Comparison of ENCODE assay signal across 1 cellular context in the genomic region with DNA sequence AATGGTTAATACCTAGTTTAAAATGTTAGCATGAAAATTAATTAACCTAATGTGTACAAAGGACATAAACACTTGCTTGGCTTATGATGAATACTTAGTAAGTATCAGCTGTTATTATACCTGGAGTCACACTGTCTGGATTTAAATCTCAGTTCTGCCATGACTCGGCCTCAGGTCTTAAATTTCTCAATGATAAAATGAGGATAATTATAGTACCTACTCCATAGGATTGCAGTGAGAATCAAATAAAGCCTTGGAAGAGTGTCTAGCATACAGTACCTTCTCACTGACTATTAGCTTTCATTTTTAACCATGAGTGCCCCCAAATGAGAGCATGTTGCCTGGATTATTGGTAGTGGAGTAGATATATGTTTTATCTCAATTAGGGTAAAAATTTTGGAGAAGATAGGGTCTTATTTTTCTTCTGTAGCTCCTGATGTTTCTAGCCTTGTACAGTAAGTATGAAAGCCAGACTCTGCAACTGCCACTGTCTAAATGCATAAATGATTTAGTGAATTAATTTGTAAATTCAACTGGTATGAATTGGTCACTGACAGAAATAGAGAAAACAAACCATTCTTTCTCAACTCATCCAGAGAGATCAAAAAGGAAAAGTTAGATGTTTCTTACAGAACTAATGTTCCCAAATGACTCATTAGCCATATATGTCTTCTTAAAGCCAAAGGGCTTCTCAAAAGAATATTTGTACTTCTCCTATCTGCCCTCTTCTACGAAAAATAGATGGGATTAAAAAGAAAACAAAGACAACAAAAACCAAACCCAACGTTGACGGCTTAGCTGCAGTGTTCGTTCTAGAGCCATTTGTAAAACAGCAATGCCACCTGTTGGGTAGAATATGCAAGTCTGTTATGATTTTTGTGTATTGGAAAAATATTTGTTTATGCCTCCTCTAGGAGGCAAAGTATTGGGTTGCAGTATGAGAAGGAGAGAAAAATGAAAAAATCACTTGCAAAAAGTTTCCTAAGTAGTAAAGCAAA.
A peak's percentile ranks its signal among the peaks of the same experiment; 100 is the strongest.
TF ChIP-seq lines count a peak whose summit lies in the region.

No MANE protein-coding gene starts in this region.

TF ChIP-seq in SK-N-SH, 30 proteins besides CTCF, POLR2A, EP300 and RAD21 (continued from another document):
- TF ChIP-seq, protein P1, sequence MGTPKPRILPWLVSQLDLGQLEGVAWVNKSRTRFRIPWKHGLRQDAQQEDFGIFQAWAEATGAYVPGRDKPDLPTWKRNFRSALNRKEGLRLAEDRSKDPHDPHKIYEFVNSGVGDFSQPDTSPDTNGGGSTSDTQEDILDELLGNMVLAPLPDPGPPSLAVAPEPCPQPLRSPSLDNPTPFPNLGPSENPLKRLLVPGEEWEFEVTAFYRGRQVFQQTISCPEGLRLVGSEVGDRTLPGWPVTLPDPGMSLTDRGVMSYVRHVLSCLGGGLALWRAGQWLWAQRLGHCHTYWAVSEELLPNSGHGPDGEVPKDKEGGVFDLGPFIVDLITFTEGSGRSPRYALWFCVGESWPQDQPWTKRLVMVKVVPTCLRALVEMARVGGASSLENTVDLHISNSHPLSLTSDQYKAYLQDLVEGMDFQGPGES (IDR thresholded peaks at IDR 0.05; ENCODE audit: low read depth, low read length) = no peak
- TF ChIP-seq, protein P2, sequence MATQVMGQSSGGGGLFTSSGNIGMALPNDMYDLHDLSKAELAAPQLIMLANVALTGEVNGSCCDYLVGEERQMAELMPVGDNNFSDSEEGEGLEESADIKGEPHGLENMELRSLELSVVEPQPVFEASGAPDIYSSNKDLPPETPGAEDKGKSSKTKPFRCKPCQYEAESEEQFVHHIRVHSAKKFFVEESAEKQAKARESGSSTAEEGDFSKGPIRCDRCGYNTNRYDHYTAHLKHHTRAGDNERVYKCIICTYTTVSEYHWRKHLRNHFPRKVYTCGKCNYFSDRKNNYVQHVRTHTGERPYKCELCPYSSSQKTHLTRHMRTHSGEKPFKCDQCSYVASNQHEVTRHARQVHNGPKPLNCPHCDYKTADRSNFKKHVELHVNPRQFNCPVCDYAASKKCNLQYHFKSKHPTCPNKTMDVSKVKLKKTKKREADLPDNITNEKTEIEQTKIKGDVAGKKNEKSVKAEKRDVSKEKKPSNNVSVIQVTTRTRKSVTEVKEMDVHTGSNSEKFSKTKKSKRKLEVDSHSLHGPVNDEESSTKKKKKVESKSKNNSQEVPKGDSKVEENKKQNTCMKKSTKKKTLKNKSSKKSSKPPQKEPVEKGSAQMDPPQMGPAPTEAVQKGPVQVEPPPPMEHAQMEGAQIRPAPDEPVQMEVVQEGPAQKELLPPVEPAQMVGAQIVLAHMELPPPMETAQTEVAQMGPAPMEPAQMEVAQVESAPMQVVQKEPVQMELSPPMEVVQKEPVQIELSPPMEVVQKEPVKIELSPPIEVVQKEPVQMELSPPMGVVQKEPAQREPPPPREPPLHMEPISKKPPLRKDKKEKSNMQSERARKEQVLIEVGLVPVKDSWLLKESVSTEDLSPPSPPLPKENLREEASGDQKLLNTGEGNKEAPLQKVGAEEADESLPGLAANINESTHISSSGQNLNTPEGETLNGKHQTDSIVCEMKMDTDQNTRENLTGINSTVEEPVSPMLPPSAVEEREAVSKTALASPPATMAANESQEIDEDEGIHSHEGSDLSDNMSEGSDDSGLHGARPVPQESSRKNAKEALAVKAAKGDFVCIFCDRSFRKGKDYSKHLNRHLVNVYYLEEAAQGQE (IDR thresholded peaks at IDR 0.05; ENCODE audit: low read depth, low read length) = no peak
- TF ChIP-seq NRF1 (IDR thresholded peaks at IDR 0.05; ENCODE audit: low read depth, low read length) (no peak), RXRA (IDR thresholded peaks at IDR 0.05; ENCODE audit: borderline replicate concordance, low read depth) (0 out of 2 replicates have a peak, but pooled peaks have one; percentile 8), RCOR1 (IDR thresholded peaks at IDR 0.05; ENCODE audit: low read length) (no peak), TEAD4 (IDR thresholded peaks at IDR 0.05; ENCODE audit: borderline replicate concordance, insufficient read depth) (peak; percentile 35; the same call in 1 of the 2 replicates), RFX5 (IDR thresholded peaks at IDR 0.05; ENCODE audit: low read length) (no peak), MEF2A (IDR thresholded peaks at IDR 0.05; ENCODE audit: borderline replicate concordance, low read depth) (peak; percentile 39; the same call in 1 of the 2 replicates), EZH2phosphoT487 (IDR thresholded peaks at IDR 0.05; ENCODE audit: borderline replicate concordance, low read depth) (no peak), SMC3 (IDR thresholded peaks at IDR 0.05; ENCODE audit: low read depth, low read length) (peak; percentile 66), CHD2 (IDR thresholded peaks at IDR 0.05; ENCODE audit: low read length, partially characterized antibody) (no peak), TCF12 (IDR thresholded peaks at IDR 0.05) (peak; percentile 49), JUND (IDR thresholded peaks at IDR 0.05) (peak; percentile 34), MXI1 (IDR thresholded peaks at IDR 0.05; ENCODE audit: low read depth, low read length) (no peak), FOXJ3 (CRISPR knock-in tag; IDR thresholded peaks at IDR 0.05) (no peak), FOXM1 (IDR thresholded peaks at IDR 0.05; ENCODE audit: low read depth) (peak; percentile 37; the same call in 1 of the 2 replicates), YY1 (IDR thresholded peaks at IDR 0.05; ENCODE audit: low read depth) (no peak), FOSL2 (IDR thresholded peaks at IDR 0.05; ENCODE audit: borderline replicate concordance, low read depth) (peak; percentile 32; the same call in 1 of the 2 replicates), NFIC (IDR thresholded peaks at IDR 0.05; ENCODE audit: borderline replicate concordance) (peak; percentile 4; the same call in 1 of the 2 replicates)
- TF ChIP-seq, protein P3, sequence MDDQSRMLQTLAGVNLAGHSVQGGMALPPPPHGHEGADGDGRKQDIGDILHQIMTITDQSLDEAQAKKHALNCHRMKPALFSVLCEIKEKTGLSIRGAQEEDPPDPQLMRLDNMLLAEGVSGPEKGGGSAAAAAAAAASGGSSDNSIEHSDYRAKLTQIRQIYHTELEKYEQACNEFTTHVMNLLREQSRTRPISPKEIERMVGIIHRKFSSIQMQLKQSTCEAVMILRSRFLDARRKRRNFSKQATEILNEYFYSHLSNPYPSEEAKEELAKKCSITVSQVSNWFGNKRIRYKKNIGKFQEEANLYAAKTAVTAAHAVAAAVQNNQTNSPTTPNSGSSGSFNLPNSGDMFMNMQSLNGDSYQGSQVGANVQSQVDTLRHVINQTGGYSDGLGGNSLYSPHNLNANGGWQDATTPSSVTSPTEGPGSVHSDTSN (IDR thresholded peaks at IDR 0.05) = peak; percentile 61
- TF ChIP-seq, protein P4, sequence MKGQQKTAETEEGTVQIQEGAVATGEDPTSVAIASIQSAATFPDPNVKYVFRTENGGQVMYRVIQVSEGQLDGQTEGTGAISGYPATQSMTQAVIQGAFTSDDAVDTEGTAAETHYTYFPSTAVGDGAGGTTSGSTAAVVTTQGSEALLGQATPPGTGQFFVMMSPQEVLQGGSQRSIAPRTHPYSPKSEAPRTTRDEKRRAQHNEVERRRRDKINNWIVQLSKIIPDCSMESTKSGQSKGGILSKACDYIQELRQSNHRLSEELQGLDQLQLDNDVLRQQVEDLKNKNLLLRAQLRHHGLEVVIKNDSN (IDR thresholded peaks at IDR 0.05; ENCODE audit: borderline replicate concordance, low read depth) = no peak
